8 cellular contexts compared by ENCODE assay signal in the genomic region with DNA sequence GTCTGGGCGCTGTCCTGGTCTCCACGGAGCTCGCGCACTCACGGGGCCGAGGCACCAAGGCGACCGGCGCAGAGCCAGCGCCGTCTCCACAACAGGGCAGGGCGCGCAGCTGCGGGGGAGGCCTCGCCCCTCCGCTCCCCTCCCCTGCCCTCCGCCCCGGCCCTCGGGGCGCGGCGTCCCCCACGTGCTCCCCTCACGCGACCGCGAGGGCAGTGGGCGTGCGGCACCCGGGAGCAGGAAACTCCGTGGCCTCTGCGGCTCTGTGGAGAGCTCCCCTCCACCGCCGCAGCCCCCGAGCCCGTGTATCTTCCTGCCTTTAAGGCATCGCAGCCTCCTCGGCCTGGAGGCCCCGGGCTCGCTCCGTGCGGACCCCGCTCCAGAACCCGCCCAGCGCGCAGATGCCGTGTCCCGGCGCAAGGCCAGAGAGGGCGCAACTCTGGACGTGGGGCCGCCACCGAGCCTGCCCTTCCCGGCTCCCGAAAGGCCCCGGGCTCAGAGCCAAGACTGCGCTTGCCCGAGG. TPM values are rescaled to one million over a fixed set of nuclear protein-coding genes. Genes with fewer than 3 reads are reported as not detected.
DNase-seq lines count a peak whose midpoint lies in the region; ATAC-seq lines count a peak whose summit lies in the region.

No MANE protein-coding gene starts in this region.

- no peak overlapping the region for H2AK5ac ChIP-seq in mesendoderm (ENCODE audit: low read length)

- H3K4me1 ChIP-seq in mesendoderm (ENCODE audit: control insufficient read depth, low read depth, low read length) = peaks cover 17% of the 10 kb centered on the region

- H3K4me2 ChIP-seq in mesendoderm (ENCODE audit: low read length) = peak overlapping the region; percentile 87

- H4K5ac ChIP-seq in mesendoderm (ENCODE audit: low read length) = no peak overlapping the region

- H3K9ac ChIP-seq in mesendoderm (ENCODE audit: low read length) = peak overlapping the region; percentile 99

- peak; percentile 45 to 79 for DNase-seq in NCI-H524 (lab: John Stamatoyannopoulos, UW)
- DNase-seq in NCI-H524 treated with DMSO at 0.1 percent for 48 hours (lab: John Stamatoyannopoulos, UW) = no peak
- peak; percentile 49 for DNase-seq in NCI-H128 (lab: John Stamatoyannopoulos, UW; ENCODE audit: unreplicated experiment)
- DNase-seq in activated CD4-positive, alpha-beta T cell treated with anti-CD3 and anti-CD28 coated beads for 4 hours = peak; percentile 62 to 74
- DNase-seq in effector CD8-positive, alpha-beta T cell (lab: John Stamatoyannopoulos, UW) = peak; percentile 70
- DNase-seq in mesendoderm = no peak
- DNase-seq in stimulated activated CD8-positive, alpha-beta memory T cell treated with anti-CD3 and anti-CD28 coated beads, Interleukin-15, amount 100 ng/mL, for 4 hours (ENCODE audit: low read depth in 2 of 2) = peak; percentile 58 to 67

- H2BK120ac ChIP-seq in mesendoderm (ENCODE audit: low read depth, low read length) = peak overlapping the region; percentile 1

- H3K79me2 ChIP-seq in mesendoderm (ENCODE audit: control insufficient read depth, insufficient read depth, low read length) = peaks cover 18% of the 10 kb centered on the region

- H4K8ac ChIP-seq in mesendoderm (ENCODE audit: low read depth, low read length) = no peak overlapping the region

- WGBS in mesendoderm (ENCODE audit: extremely low coverage, insufficient coverage, low lambda C conversion rate) = no CpG with 5 or more reads among the region's 58 CpGs

- H3K18ac ChIP-seq in mesendoderm (ENCODE audit: low read length) = peak overlapping the region; percentile 54

- H3K27ac ChIP-seq in mesendoderm (ENCODE audit: low read depth, low read length) = peak overlapping the region; percentile 98

- H3K23ac ChIP-seq in mesendoderm (ENCODE audit: low read length) = peak overlapping the region; percentile 94

- peak overlapping the region; percentile 99 for H3K56ac ChIP-seq in mesendoderm (ENCODE audit: low read length)

- peak overlapping the region; percentile 87 for H2BK5ac ChIP-seq in mesendoderm (ENCODE audit: low read length)

- ATAC-seq in HG02623 (IDR thresholded peaks at IDR 0.05; ENCODE audit: unreplicated experiment) = peak; percentile 16

- H3K4me3 ChIP-seq in mesendoderm (ENCODE audit: low read length) = peak overlapping the region; percentile 83

- peak overlapping the region; percentile 38 for H3K4ac ChIP-seq in mesendoderm (ENCODE audit: low read depth, low read length)

- no peaks in the 10 kb centered on the region for H3K27me3 ChIP-seq in mesendoderm (ENCODE audit: insufficient read depth, low read length, poor library complexity)

- peaks cover 9% of the 10 kb centered on the region for H3K79me1 ChIP-seq in mesendoderm (ENCODE audit: low read length)

- H2BK15ac ChIP-seq in mesendoderm (replicated peaks; ENCODE audit: low read depth) = no peak overlapping the region

- H3K36me3 ChIP-seq in mesendoderm (ENCODE audit: control insufficient read depth, insufficient read depth, low read length) = peaks cover 6% of the 10 kb centered on the region

RNA-seq across cellular contexts. Expression of gene TUBB4B, which starts 0.7 kb away (rescaled TPM):
- 288 TPM for polyA plus RNA-seq in mesendoderm (2013, experiment 1 of 2)
- 285 TPM for polyA plus RNA-seq in mesendoderm (2013, experiment 2 of 2)

RNA-seq across cellular contexts. Expression of gene SLC34A3, which starts 9.7 kb away (rescaled TPM):
- 0.03 TPM for polyA plus RNA-seq in mesendoderm (2013, experiment 1 of 2)
- 0.01 TPM for polyA plus RNA-seq in mesendoderm (2013, experiment 2 of 2)

RNA-seq across cellular contexts. Expression of gene STPG3, which starts 10.7 kb away (rescaled TPM):
- polyA plus RNA-seq in mesendoderm (2013, experiment 1 of 2) = 0.14 TPM
- polyA plus RNA-seq in mesendoderm (2013, experiment 2 of 2) = 0.15 TPM

RNA-seq across cellular contexts. Expression of gene RNF224, which starts 13.1 kb away (rescaled TPM):
- not detected for polyA plus RNA-seq in mesendoderm (2013, experiment 1 of 2)
- polyA plus RNA-seq in mesendoderm (2013, experiment 2 of 2) = not detected

RNA-seq across cellular contexts. Expression of gene NELFB, which starts 14.7 kb away (rescaled TPM):
- polyA plus RNA-seq in mesendoderm (2013, experiment 1 of 2) = 39.7 TPM
- 39.7 TPM for polyA plus RNA-seq in mesendoderm (2013, experiment 2 of 2)

Comparison
In these comparisons a context has a peak if more than half of its experiments do, and no peak if none do; other contexts are left out.
1. DNase-seq: peak in NCI-H524 (2 of 2), NCI-H128 (single experiment), activated CD4-positive, alpha-beta T cell treated with anti-CD3 and anti-CD28 coated beads for 4 hours (2 of 2), effector CD8-positive, alpha-beta T cell (single experiment) and stimulated activated CD8-positive, alpha-beta memory T cell treated with anti-CD3 and anti-CD28 coated beads, Interleukin-15, amount 100 ng/mL, for 4 hours (2 of 2); none in NCI-H524 treated with DMSO at 0.1 percent for 48 hours (single experiment) and mesendoderm (single experiment).